1 cellular context compared by ENCODE assay signal in genomic region chr5:97181856-97182545, GRCh38.
TF ChIP-seq lines count a peak whose summit lies in the region.

No MANE protein-coding gene starts in this region.

TF ChIP-seq in GM23338, 12 proteins besides CTCF, POLR2A, EP300 and RAD21 (continued from another document):
- TF ChIP-seq ZNF462 (CRISPR knock-in tag; IDR thresholded peaks at IDR 0.05) (no peak), EZH2phosphoT487 (IDR thresholded peaks at IDR 0.05; ENCODE audit: unreplicated experiment) (no peak), POLR2AphosphoS5 (IDR thresholded peaks at IDR 0.05; ENCODE audit: low read depth) (no peak)
